ENCODE assay signal across 8 cellular contexts in the genomic region with DNA sequence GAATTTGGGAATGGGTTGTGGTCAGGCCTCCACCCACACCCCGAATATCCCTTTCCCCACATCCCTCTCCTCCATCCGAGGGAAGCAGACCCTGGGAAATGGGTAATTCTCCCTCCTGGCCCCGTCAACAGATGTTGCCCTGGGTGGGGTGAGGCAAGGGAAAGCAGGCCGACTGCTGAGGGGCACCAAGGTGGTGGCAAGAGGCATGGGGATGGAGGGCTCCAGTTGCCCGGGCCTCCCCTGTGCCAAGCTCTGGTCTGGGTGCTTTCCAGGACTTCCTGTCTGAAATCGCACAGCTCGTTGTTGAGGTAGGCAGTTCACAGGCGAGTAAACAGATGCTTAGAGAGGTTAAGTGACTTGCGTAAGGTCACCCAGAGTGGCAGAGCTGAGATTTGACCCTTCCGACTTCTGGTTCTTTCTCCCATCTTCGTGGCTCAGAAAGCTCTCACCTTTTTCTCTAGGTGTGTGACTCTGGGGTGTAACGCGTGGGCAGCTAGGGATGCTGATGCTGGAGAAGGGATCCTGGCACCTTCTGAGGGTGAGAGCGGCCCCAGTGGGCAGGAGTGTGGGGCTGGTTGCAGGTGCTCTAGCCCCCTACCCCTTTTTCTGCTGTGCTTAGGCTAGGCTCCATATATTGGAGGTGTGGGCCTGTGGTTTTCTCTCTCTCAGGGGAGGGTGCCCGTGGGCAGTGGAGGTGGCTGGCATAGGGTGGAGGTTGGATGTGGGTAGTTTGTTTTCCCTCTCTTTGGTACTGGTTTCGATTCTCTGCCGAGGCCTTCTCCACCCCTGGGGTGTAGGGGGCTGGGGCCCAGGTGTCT. TPM values are rescaled to one million over a fixed set of nuclear protein-coding genes. Genes with fewer than 3 reads are reported as not detected.
DNase-seq lines count a peak whose midpoint lies in the region; ATAC-seq and TF ChIP-seq lines count a peak whose summit lies in the region.
"Had no signal": no experiment of that assay in that cellular context is flagged by ENCODE, and none has a peak within 500 bp of the region (broad histone marks: within the 10 kb centered on the region; RNA-seq: fewer than 3 reads in every experiment).

No MANE protein-coding gene starts in this region.

- H3K4me1 Mint-ChIP-seq in IgD-negative memory B cell: peaks cover 53 to 67% (median 59%) of the 10 kb centered on the region in 3 donors
- peaks cover 83% of the 10 kb centered on the region for H3K4me1 Mint-ChIP-seq in activated CD4-positive, alpha-beta T cell treated with anti-CD3 and anti-CD28 coated beads, Interleukin-2, amount 10 ng/mL, durations not matched to agents 7 days and 5 days

- peak overlapping the region in 3 of 4 donors; percentile 81 to 97 (median 91) for H3K27ac ChIP-seq in gastroesophageal sphincter
- H3K27ac ChIP-seq in stomach: peak overlapping the region; percentile 15 to 98 (median 93)

- intact Hi-C loops in stomach (cut with DNase I; ENCODE audit: low total_unique reads): no loop called here

- peak overlapping the region; percentile 99 to 100 (median 100) for H3K27ac Mint-ChIP-seq in IgD-negative memory B cell
- peak overlapping the region; percentile 96 for H3K27ac Mint-ChIP-seq in activated CD4-positive, alpha-beta T cell treated with anti-CD3 and anti-CD28 coated beads, Interleukin-2, amount 10 ng/mL, durations not matched to agents 7 days and 5 days

- H3K4me3 ChIP-seq in gastroesophageal sphincter (no peak overlapping the region), stomach (peak overlapping the region in 1 of 4 donors; percentile 27)

- ATAC-seq in gastroesophageal sphincter: no peak
- ATAC-seq in HG02678 (IDR thresholded peaks at IDR 0.05; ENCODE audit: unreplicated experiment): no peak

- H3K36me3 ChIP-seq in gastroesophageal sphincter: peaks cover 0 to 4% of the 10 kb centered on the region in 2 donors
- H3K36me3 ChIP-seq in stomach: peaks cover 0 to 4% (median 2%) of the 10 kb centered on the region in 4 donors

- TF ChIP-seq EP300 in gastroesophageal sphincter (IDR thresholded peaks at IDR 0.05) (no peak), stomach (IDR thresholded peaks at IDR 0.05) (no peak)

- TF ChIP-seq CTCF in gastroesophageal sphincter (IDR thresholded peaks at IDR 0.05) (no peak), stomach (IDR thresholded peaks at IDR 0.05) (no peak)

- POLR2A ChIA-PET in activated CD4-positive, alpha-beta T cell treated with anti-CD3 and anti-CD28 coated beads, Interleukin-2, amount 10 ng/mL, durations not matched to agents 7 days and 5 days (lab: Charles Lee): interaction anchor here (0.6 kb wide), 1 partner anchor 164 kb away, joined by 3 read pairs; no protein-coding TSS in a partner anchor

- no peaks in the 10 kb centered on the region for H3K9me3 ChIP-seq in gastroesophageal sphincter
- no peaks in the 10 kb centered on the region for H3K9me3 ChIP-seq in stomach

- peak overlapping the region; percentile 78 to 95 (median 91) for H3K4me3 Mint-ChIP-seq in IgD-negative memory B cell
- H3K4me3 Mint-ChIP-seq in activated CD4-positive, alpha-beta T cell treated with anti-CD3 and anti-CD28 coated beads, Interleukin-2, amount 10 ng/mL, durations not matched to agents 7 days and 5 days: peak overlapping the region; percentile 80

- H3K4me1 ChIP-seq in gastroesophageal sphincter: peaks cover 20 to 100% (median 99%) of the 10 kb centered on the region in 3 donors
- peaks cover 88 to 100% (median 98%) of the 10 kb centered on the region in 4 donors for H3K4me1 ChIP-seq in stomach

- no peak for TF ChIP-seq POLR2A in gastroesophageal sphincter (IDR thresholded peaks at IDR 0.05)
- no peak for TF ChIP-seq POLR2A in stomach (IDR thresholded peaks at IDR 0.05)

- peaks cover 1% of the 10 kb centered on the region for H3K27me3 Mint-ChIP-seq in IgD-negative memory B cell
- no peaks in the 10 kb centered on the region for H3K27me3 Mint-ChIP-seq in activated CD4-positive, alpha-beta T cell treated with anti-CD3 and anti-CD28 coated beads, Interleukin-2, amount 10 ng/mL, durations not matched to agents 7 days and 5 days

- H3K27me3 ChIP-seq in gastroesophageal sphincter: no peaks in the 10 kb centered on the region
- H3K27me3 ChIP-seq in stomach: no peaks in the 10 kb centered on the region

- peaks cover 0 to 2% (median 0%) of the 10 kb centered on the region in 3 donors for H3K9me3 Mint-ChIP-seq in IgD-negative memory B cell
- H3K9me3 Mint-ChIP-seq in activated CD4-positive, alpha-beta T cell treated with anti-CD3 and anti-CD28 coated beads, Interleukin-2, amount 10 ng/mL, durations not matched to agents 7 days and 5 days: no peaks in the 10 kb centered on the region

- CTCF ChIA-PET in activated CD4-positive, alpha-beta T cell treated with anti-CD3 and anti-CD28 coated beads, Interleukin-2, amount 10 ng/mL, durations not matched to agents 7 days and 5 days (lab: Charles Lee): interaction anchor here (1.1 to 7.9 kb wide), 8 partner anchors 8 to 100 kb away, joined by 3 to 47 read pairs (median 11); no protein-coding TSS in a partner anchor

- DNase-seq in activated CD4-positive, alpha-beta T cell treated with anti-CD3 and anti-CD28 coated beads, Interleukin-2, amount 10 ng/mL, durations not matched to agents 7 days and 5 days: peak; percentile 70
- DNase-seq in stomach: no peak
- no peak for DNase-seq in Kasumi-1 (lab: John Stamatoyannopoulos, UW)
- no peak for DNase-seq in middle frontal gyrus (ENCODE audit: extremely low spot score, low spot score)
- DNase-seq: nucleus accumbens had no signal

- WGBS in gastroesophageal sphincter (ENCODE audit: low coverage in 1 of 2), 2 donors: 28 to 50% methylated on average over 3 to 8 of the region's 17 CpGs
- 34 to 52% (median 43%) methylated on average over 14 to 17 of the region's 17 CpGs for WGBS in stomach, 5 donors

- H3K36me3 Mint-ChIP-seq in IgD-negative memory B cell: no peaks in the 10 kb centered on the region
- H3K36me3 Mint-ChIP-seq in activated CD4-positive, alpha-beta T cell treated with anti-CD3 and anti-CD28 coated beads, Interleukin-2, amount 10 ng/mL, durations not matched to agents 7 days and 5 days (ENCODE audit: low read depth): peaks cover 42% of the 10 kb centered on the region

RNA-seq across cellular contexts. Expression of gene RARA, which starts 17.2 kb away (rescaled TPM):
- 13.7 TPM for polyA plus RNA-seq in IgD-negative memory B cell
- total RNA-seq in activated CD4-positive, alpha-beta T cell treated with anti-CD3 and anti-CD28 coated beads, Interleukin-2, amount 10 ng/mL, durations not matched to agents 7 days and 5 days: 10 to 100 TPM; 66.6 to 66.7 TPM
- total RNA-seq in gastroesophageal sphincter: 10 to 100 TPM; 18.5 to 41.8 (median 28.5) TPM
- total RNA-seq in stomach: 10 to 100 TPM; 14.3 to 40.8 (median 24.6) TPM
- 10 to 100 TPM; 11.2 to 20.0 (median 17.1) TPM for polyA plus RNA-seq in stomach

RNA-seq across cellular contexts. Expression of gene GJD3, which starts 38.3 kb away (rescaled TPM):
- not detected for polyA plus RNA-seq in IgD-negative memory B cell
- under 1 TPM in 1 of 2 experiments, not detected in 1; 0.22 TPM for total RNA-seq in activated CD4-positive, alpha-beta T cell treated with anti-CD3 and anti-CD28 coated beads, Interleukin-2, amount 10 ng/mL, durations not matched to agents 7 days and 5 days
- total RNA-seq in gastroesophageal sphincter: 1 to 10 TPM in 1 of 4 donors, not detected in 3; 2.5 TPM
- total RNA-seq in stomach: 1 to 10 TPM in 1 of 5 donors, under 1 TPM in 1, not detected in 3; 0.55 to 1.2 TPM
- not detected for polyA plus RNA-seq in stomach

RNA-seq across cellular contexts. Expression of gene CDC6, which starts 38.5 kb away (rescaled TPM):
- polyA plus RNA-seq in IgD-negative memory B cell: 0.93 TPM
- total RNA-seq in activated CD4-positive, alpha-beta T cell treated with anti-CD3 and anti-CD28 coated beads, Interleukin-2, amount 10 ng/mL, durations not matched to agents 7 days and 5 days: 10 to 100 TPM; 81.1 to 98.8 TPM
- 1 to 10 TPM in 2 of 4 donors, under 1 TPM in 1, not detected in 1; 0.54 to 2.2 (median 1.2) TPM for total RNA-seq in gastroesophageal sphincter
- 1 to 10 TPM in 4 of 5 donors, not detected in 1; 1.4 to 9.8 (median 4.5) TPM for total RNA-seq in stomach
- 1 to 10 TPM; 1.1 to 4.0 (median 3.1) TPM for polyA plus RNA-seq in stomach

Comparison
In these comparisons a context has a peak if more than half of its experiments do, and no peak if none do; other contexts are left out.
1. RNA of gene CDC6, which starts 38.5 kb away (total RNA-seq): 81.1 to 98.8 TPM in activated CD4-positive, alpha-beta T cell treated with anti-CD3 and anti-CD28 coated beads, Interleukin-2, amount 10 ng/mL, durations not matched to agents 7 days and 5 days; 1.4 to 9.8 TPM in stomach and 0.54 to 2.2 TPM in gastroesophageal sphincter; every median in the first group is over 4 times any median in the second.